ENCODE assay signal across 30 cellular contexts in the genomic region with DNA sequence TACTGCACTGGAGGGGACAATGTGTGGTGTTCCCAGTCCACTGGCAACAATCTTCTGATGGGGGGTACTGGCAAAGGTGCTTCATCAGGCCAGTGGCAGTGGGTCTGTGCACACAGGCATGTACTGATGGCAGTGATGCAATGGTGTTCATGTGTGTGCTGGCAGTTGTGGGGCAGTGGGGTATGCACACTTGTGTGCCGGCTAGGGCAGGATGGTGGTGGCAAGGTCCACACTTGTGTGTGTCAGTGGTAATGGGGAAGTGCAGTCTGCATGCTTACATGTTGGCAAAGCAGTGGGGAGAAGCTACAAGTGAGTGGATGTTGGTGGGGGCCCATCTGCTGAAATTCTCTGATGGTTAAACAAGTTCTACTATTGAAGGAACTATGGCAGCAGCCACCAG.
"Had no signal": no experiment of that assay in that cellular context is flagged by ENCODE, and none has a peak within 500 bp of the region (broad histone marks: within the 10 kb centered on the region; RNA-seq: fewer than 3 reads in every experiment).

No MANE protein-coding gene starts in this region.

- H3K27ac Mint-ChIP-seq: naive thymus-derived CD8-positive, alpha-beta T cell; nephron; progenitor cell of endocrine pancreas; stimulated activated naive CD8-positive, alpha-beta T cell treated with anti-CD3 and anti-CD28 coated beads, Interleukin-15, Interleukin-2, amounts not matched to agents 100 ng/mL and 50 ng/mL, for 24 hours had no signal

- FAIRE-seq: islet of Langerhans, kidney had no signal

- H3K9ac ChIP-seq: parathyroid adenoma had no signal

- H3K4me1 Mint-ChIP-seq: nephron, neural crest cell had no signal

- H3K4me2 ChIP-seq: smooth muscle cell had no signal

- H3K27me3 ChIP-seq: left lung, neutrophil, right atrium auricular region, right lobe of liver, suprapubic skin, tibial artery, uterus had no signal

- H3K27me3 Mint-ChIP-seq: naive thymus-derived CD8-positive, alpha-beta T cell; progenitor cell of endocrine pancreas; stimulated activated naive CD8-positive, alpha-beta T cell treated with anti-CD3 and anti-CD28 coated beads, Interleukin-15, Interleukin-2, amounts not matched to agents 100 ng/mL and 50 ng/mL, for 24 hours had no signal

- H3K9me3 ChIP-seq: left lung, lower lobe of right lung, neutrophil, right atrium auricular region, suprapubic skin, thoracic aorta, tibial artery, uterus had no signal

- H3K36me3 ChIP-seq: left lung, lower lobe of right lung, neutrophil, right atrium auricular region, right lobe of liver, suprapubic skin, thoracic aorta, tibial artery, uterus had no signal

- H3K4me3 Mint-ChIP-seq: immature natural killer cell; naive thymus-derived CD8-positive, alpha-beta T cell; nephron; neural crest cell; stimulated activated naive CD8-positive, alpha-beta T cell treated with anti-CD3 and anti-CD28 coated beads, Interleukin-15, Interleukin-2, amounts not matched to agents 100 ng/mL and 50 ng/mL, for 24 hours had no signal

- H3K27ac ChIP-seq: left lung, lower lobe of right lung, neutrophil, parathyroid adenoma, right atrium auricular region, right lobe of liver, suprapubic skin, thoracic aorta, tibial artery, uterus had no signal

- H2AFZ ChIP-seq: parathyroid adenoma had no signal

- DNase-seq: hypothalamus; immature natural killer cell; kidney; left colon; left lung; lower lobe of right lung; mammary epithelial cell; mesenchymal stem cell; naive thymus-derived CD8-positive, alpha-beta T cell; occipital lobe; right lobe of liver; stimulated activated CD4-positive, alpha-beta T cell treated with anti-CD3 and anti-CD28 coated beads, Interleukin-1b, Interleukin-23, amount 100 ng/mL, for 48 hours; stimulated activated CD4-positive, alpha-beta T cell treated with anti-CD3 and anti-CD28 coated beads, Interleukin-2, amount 100 ng/mL, for 48 hours; stimulated activated CD4-positive, alpha-beta T cell treated with anti-CD3 and anti-CD28 coated beads, Interleukin-4, amount 100 ng/mL, for 4 hours; stimulated activated CD8-positive, alpha-beta memory T cell treated with anti-CD3 and anti-CD28 coated beads, Interleukin-4, amount 100 ng/mL, for 48 hours; stimulated activated naive CD4-positive, alpha-beta T cell; tibial artery; trophoblast cell; uterus had no signal

- H3K4me1 ChIP-seq: left lung, lower lobe of right lung, parathyroid adenoma, right atrium auricular region, right lobe of liver, suprapubic skin, tibial artery, uterus had no signal

- H3K79me2 ChIP-seq: parathyroid adenoma had no signal

- H3K4me3 ChIP-seq: left lung, lower lobe of right lung, right atrium auricular region, right lobe of liver, smooth muscle cell, suprapubic skin, thoracic aorta, tibial artery, uterus had no signal

- ATAC-seq: left colon; left lung; naive thymus-derived CD8-positive, alpha-beta T cell; right lobe of liver had no signal
